In the genomic region with DNA sequence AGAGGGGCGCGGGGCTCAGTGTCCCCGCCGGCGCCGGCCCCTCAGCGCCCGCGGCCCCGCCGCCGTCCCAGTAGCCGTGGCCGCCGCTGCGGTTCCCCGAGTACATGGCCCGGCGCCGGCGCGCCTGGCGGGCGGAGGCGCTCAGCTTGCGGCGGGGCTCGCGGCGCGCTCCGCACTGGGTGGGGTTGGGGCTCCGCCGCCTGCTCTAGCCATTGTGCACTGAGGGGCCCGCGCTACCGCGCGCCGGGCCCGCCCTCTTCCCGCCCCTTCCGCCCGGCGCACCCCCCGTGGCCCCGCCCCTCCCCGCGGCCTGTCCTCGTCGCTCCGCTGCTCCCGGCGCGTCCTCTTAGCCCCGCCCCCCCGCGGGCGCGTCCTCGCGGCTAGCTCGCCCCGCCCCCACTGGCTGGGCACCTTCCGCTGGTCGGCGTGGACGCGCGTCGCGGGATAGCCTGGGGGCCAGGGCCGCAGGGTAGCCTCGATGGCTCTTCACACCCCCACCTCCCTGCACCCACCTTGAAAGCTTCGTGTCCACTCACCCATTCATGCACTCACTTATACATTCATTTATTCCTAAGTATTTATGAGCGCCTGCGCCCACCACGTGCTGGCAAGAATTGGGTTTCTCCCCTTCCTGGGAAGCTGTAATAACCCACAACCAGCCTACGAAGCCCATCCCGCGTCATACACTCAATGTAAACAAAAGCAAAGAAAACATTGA, we compare ENCODE assay signal across 8 cellular contexts. TPM values are rescaled to one million over a fixed set of nuclear protein-coding genes. Genes with fewer than 3 reads are reported as not detected.
DNase-seq lines count a peak whose midpoint lies in the region; ATAC-seq and TF ChIP-seq lines count a peak whose summit lies in the region.

A gene with protein sequence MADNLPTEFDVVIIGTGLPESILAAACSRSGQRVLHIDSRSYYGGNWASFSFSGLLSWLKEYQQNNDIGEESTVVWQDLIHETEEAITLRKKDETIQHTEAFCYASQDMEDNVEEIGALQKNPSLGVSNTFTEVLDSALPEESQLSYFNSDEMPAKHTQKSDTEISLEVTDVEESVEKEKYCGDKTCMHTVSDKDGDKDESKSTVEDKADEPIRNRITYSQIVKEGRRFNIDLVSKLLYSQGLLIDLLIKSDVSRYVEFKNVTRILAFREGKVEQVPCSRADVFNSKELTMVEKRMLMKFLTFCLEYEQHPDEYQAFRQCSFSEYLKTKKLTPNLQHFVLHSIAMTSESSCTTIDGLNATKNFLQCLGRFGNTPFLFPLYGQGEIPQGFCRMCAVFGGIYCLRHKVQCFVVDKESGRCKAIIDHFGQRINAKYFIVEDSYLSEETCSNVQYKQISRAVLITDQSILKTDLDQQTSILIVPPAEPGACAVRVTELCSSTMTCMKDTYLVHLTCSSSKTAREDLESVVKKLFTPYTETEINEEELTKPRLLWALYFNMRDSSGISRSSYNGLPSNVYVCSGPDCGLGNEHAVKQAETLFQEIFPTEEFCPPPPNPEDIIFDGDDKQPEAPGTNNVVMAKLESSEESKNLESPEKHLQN (minus strand): TSS at position 221 of the 718 bp plus-strand sequence. CDS start 4,603 bp downstream, outside the sequence.
A gene with protein sequence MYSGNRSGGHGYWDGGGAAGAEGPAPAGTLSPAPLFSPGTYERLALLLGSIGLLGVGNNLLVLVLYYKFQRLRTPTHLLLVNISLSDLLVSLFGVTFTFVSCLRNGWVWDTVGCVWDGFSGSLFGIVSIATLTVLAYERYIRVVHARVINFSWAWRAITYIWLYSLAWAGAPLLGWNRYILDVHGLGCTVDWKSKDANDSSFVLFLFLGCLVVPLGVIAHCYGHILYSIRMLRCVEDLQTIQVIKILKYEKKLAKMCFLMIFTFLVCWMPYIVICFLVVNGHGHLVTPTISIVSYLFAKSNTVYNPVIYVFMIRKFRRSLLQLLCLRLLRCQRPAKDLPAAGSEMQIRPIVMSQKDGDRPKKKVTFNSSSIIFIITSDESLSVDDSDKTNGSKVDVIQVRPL (minus strand): TSS at position 221 of the 718 bp plus-strand sequence. CDS start 115 bp downstream, at position 106.

- H3K9me3 ChIP-seq in neuron (ENCODE audit: low read length): peaks cover 5% of the 10 kb centered on the region

- H3K27ac ChIP-seq in foreskin keratinocyte: peak within 1 kb of the TSS; percentile 84

- H2AFZ ChIP-seq in neuron (ENCODE audit: low read depth, low read length): peak within 1 kb of the TSS; percentile 43

- H3K4me3 ChIP-seq in H7 (ENCODE audit: insufficient read depth, low read depth, low read length): peak within 1 kb of the TSS; percentile 99
- H3K4me3 ChIP-seq in neuron (ENCODE audit: low read length): peak within 1 kb of the TSS; percentile 98

- ATAC-seq in foreskin keratinocyte: peak; percentile 94

- H3K36me3 ChIP-seq in H7 (replicated peaks; ENCODE audit: control insufficient read depth, insufficient read depth, low read length) (peaks cover 3% of the 10 kb centered on the region), neuron (ENCODE audit: insufficient read depth, low read length) (peaks cover 18% of the 10 kb centered on the region)

- TF ChIP-seq CTCF in foreskin keratinocyte (conservative IDR thresholded peaks at IDR 0.05): no peak

- H3K4me1 ChIP-seq in foreskin keratinocyte (peaks cover 22% of the 10 kb centered on the region), neuron (ENCODE audit: insufficient read depth, low read length) (peaks cover 11% of the 10 kb centered on the region)

- H3K27me3 ChIP-seq in H7 (ENCODE audit: control insufficient read depth, insufficient read depth, low read length) (no peaks in the 10 kb centered on the region; the same call in 1 of the 2 replicates), foreskin keratinocyte (no peaks in the 10 kb centered on the region), neuron (ENCODE audit: insufficient read depth, low read length) (no peaks in the 10 kb centered on the region)

- peak; percentile 90 for DNase-seq in ELR (ENCODE audit: low read depth)
- DNase-seq in H7: peak; percentile 97
- DNase-seq in M059J (ENCODE audit: low read depth): peak; percentile 84
- DNase-seq in SIG-M5 (lab: John Stamatoyannopoulos, UW): peak; percentile 43
- DNase-seq in activated gamma-delta T cell treated with Interleukin-2 at 50 U/mL for 16 hours: peak; percentile 87
- DNase-seq in foreskin keratinocyte: peak in 1 of 2 donors; percentile 61
- DNase-seq in stromal cell of bone marrow (ENCODE audit: low read depth): peak; percentile 75

RNA-seq across cellular contexts. Expression of the first gene that starts in this region (rescaled TPM):
- 30.4 and 47.0 TPM in 2 replicates for total RNA-seq in H7 (2014; rRNA removed; shearing (Covaris generic))
- total RNA-seq in M059J (2014; rRNA removed; shearing (Covaris generic)): 11.9 and 16.9 TPM in 2 replicates
- 14.1 and 17.5 TPM in 2 replicates for total RNA-seq in foreskin keratinocyte
- 1.9 and 2.5 TPM in 2 replicates for polyA plus RNA-seq in foreskin keratinocyte

RNA-seq across cellular contexts. Expression of the second gene that starts in this region (rescaled TPM):
- 55.3 and 63.5 TPM in 2 replicates for total RNA-seq in H7 (2014; rRNA removed; shearing (Covaris generic))
- 30.2 and 30.8 TPM in 2 replicates for total RNA-seq in M059J (2014; rRNA removed; shearing (Covaris generic))
- 35.7 and 36.7 TPM in 2 replicates for total RNA-seq in foreskin keratinocyte
- 23.3 and 28.6 TPM in 2 replicates for polyA plus RNA-seq in foreskin keratinocyte
